Comparison of ENCODE assay signal across 8 cellular contexts in genomic region chr7:73667344-73668102, GRCh38. TPM values are rescaled to one million over a fixed set of nuclear protein-coding genes. Genes with fewer than 3 reads are reported as not detected.
A peak's percentile ranks its signal among the peaks of the same experiment; 100 is the strongest.
DNase-seq lines count a peak whose midpoint lies in the region; ATAC-seq, FAIRE-seq and TF ChIP-seq lines count a peak whose summit lies in the region.

Gene VPS37D (plus strand): TSS chr7:73667831. CDS start chr7:73667959, 128 bp downstream.

- 1 to 3% methylated on average over 79 of the region's 79 CpGs for WGBS in sigmoid colon, 2 donors

- TF ChIP-seq POLR2A in GM12891 (IDR thresholded peaks at IDR 0.05; ENCODE audit: low read depth, low read length) = no peak
- TF ChIP-seq POLR2A in sigmoid colon (IDR thresholded peaks at IDR 0.05) = no peak

- DNase-seq in GM12891 (ENCODE audit: insufficient read length, low spot score) (peak; percentile 99), NCI-H1436 (lab: John Stamatoyannopoulos, UW) (peak; percentile 89), T1000 (lab: John Stamatoyannopoulos, UW) (peak; percentile 80), astrocyte of the spinal cord (ENCODE audit: low read depth, low spot score) (peak; percentile 86), iPS DF 19.7 (ENCODE audit: low read depth, low spot score) (peak; percentile 23), sigmoid colon (peak; percentile 94), OCI-M2 (lab: John Stamatoyannopoulos, UW; ENCODE audit: unreplicated experiment) (no peak)

- H3K4me3 ChIP-seq in astrocyte of the spinal cord (ENCODE audit: low read depth, low read length) (peak within 1 kb of the TSS; percentile 70), sigmoid colon (peak within 1 kb of the TSS; percentile 49 to 80 (median 76))

- intact Hi-C loops in sigmoid colon (cut with DNase I) = loop anchor here (1.0 to 5.0 kb wide), 2 partner anchors 50 to 60 kb away; partner anchors contain the start of gene STX1A

- no peaks in the 10 kb centered on the region for H3K27me3 ChIP-seq in sigmoid colon

- TF ChIP-seq EP300 in sigmoid colon (IDR thresholded peaks at IDR 0.05) = no peak

- H3K9me3 ChIP-seq in sigmoid colon = no peaks in the 10 kb centered on the region

- H3K36me3 ChIP-seq in sigmoid colon = no peaks in the 10 kb centered on the region

- in situ Hi-C loops in astrocyte of the spinal cord (cut with HindIII; ENCODE audit: low sequenced_read_pairs) = no loop called here

- peak; percentile 93 for FAIRE-seq in GM12891 (lab: Jason Lieb, UNC)

- TF ChIP-seq CTCF in astrocyte of the spinal cord (IDR thresholded peaks at IDR 0.05; ENCODE audit: low read depth, low read length) = peak; percentile 71
- TF ChIP-seq CTCF in sigmoid colon (IDR thresholded peaks at IDR 0.05) = peak in 1 of 4 experiments; percentile 80

- peak within 1 kb of the TSS in 3 of 4 donors; percentile 25 to 66 (median 41) for H3K27ac ChIP-seq in sigmoid colon

- ATAC-seq in HG02763 (IDR thresholded peaks at IDR 0.05; ENCODE audit: unreplicated experiment) = peak; percentile 90

- peaks cover 0 to 21% (median 20%) of the 10 kb centered on the region in 4 donors for H3K4me1 ChIP-seq in sigmoid colon

TF ChIP-seq in GM12891, 5 proteins besides CTCF, POLR2A, EP300 and RAD21:
- TF ChIP-seq POU2F2 (IDR thresholded peaks at IDR 0.05; ENCODE audit: low read depth, low read length) (no peak), TAF1 (IDR thresholded peaks at IDR 0.05; ENCODE audit: low read depth, low read length) (no peak), PAX5 (IDR thresholded peaks at IDR 0.05; ENCODE audit: insufficient read depth, low read length, severe bottlenecking) (peak; percentile 76), SPI1 (IDR thresholded peaks at IDR 0.05; ENCODE audit: low read depth, low read length) (no peak), POLR2AphosphoS5 (IDR thresholded peaks at IDR 0.05; ENCODE audit: low read depth, low read length) (no peak)

RNA-seq across cellular contexts. Expression of gene VPS37D, which starts in this region (rescaled TPM):
- polyA plus RNA-seq in GM12891 (2012; ENCODE audit: low read depth, missing spikeins) = 0.26 TPM
- total RNA-seq in sigmoid colon = 1 to 10 TPM; 1.6 to 8.7 (median 4.4) TPM
- polyA plus RNA-seq in sigmoid colon = 1 to 10 TPM in 1 of 3 donors, under 1 TPM in 1, not detected in 1; 0.60 to 1.0 TPM
